18 cellular contexts compared by ENCODE assay signal in the genomic region with DNA sequence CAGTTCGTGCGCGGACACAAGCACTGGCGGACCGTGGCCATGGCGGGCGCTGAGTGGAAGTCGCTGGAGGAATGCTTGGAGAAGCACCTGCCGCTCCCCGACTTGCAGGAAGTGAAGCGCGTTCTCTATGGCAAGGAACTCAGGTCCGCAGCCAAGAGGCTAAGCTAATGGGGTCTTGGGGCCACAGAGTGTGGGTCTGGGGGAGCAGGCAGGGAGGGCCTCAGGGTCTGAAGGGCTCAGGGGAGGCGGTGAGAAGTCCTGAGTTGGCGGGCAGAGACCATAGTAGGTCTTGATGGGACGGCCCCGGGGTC. TPM values are rescaled to one million over a fixed set of nuclear protein-coding genes. Genes with fewer than 3 reads are reported as not detected.
DNase-seq lines count a peak whose midpoint lies in the region; ATAC-seq, FAIRE-seq and TF ChIP-seq lines count a peak whose summit lies in the region.
"Had no signal": no experiment of that assay in that cellular context is flagged by ENCODE, and none has a peak within 500 bp of the region (broad histone marks: within the 10 kb centered on the region; RNA-seq: fewer than 3 reads in every experiment).

No MANE protein-coding gene starts in this region.

- H3K4me1 ChIP-seq in GM23338 (ENCODE audit: insufficient read depth) (peaks cover 6% of the 10 kb centered on the region), H1 (replicated peaks in 1 of 4; ENCODE audit: control insufficient read depth in 3 of 4, insufficient read depth in 4 of 4, low read length in 3 of 4) (peaks cover 0 to 9% (median 2%) of the 10 kb centered on the region in 4 experiments; a peak in 4 of 7 replicates), HepG2 (ENCODE audit: insufficient read depth, low read length) (peaks cover 81% of the 10 kb centered on the region), neuronal stem cell (ENCODE audit: control insufficient read depth in 2 of 2, insufficient read depth in 1 of 2, low read depth in 1 of 2, low read length in 2 of 2) (peaks cover 7 to 9% of the 10 kb centered on the region in 2 donors)
- H3K4me1 ChIP-seq: HAP-1 had no signal

- H4K8ac ChIP-seq in H1 (ENCODE audit: extremely low read depth, insufficient read depth, low read length) (peak overlapping the region; percentile 75; the same call in 1 of the 2 replicates), neuronal stem cell (ENCODE audit: low read depth, low read length) (no peak overlapping the region)

- ATAC-seq in GM23338 (no peak), HepG2 (no peak), HG02610 (IDR thresholded peaks at IDR 0.05; ENCODE audit: unreplicated experiment) (no peak), GM18520 (IDR thresholded peaks at IDR 0.05; ENCODE audit: unreplicated experiment) (no peak)
- no peak for ATAC-seq in activated T-cell treated with anti-CD3 and anti-CD28 coated beads, Interleukin-2, amount 50 U/mL, for 4 hours

- no peak overlapping the region for H2BK20ac ChIP-seq in H1 (ENCODE audit: low read length)

- H3K79me1 ChIP-seq in H1 (ENCODE audit: low read depth, low read length) (no peaks in the 10 kb centered on the region), neuronal stem cell (ENCODE audit: low read depth, low read length) (peaks cover 2% of the 10 kb centered on the region)

- in situ Hi-C loops in HepG2 (cut with HindIII; ENCODE audit: extremely low pct_ligation_motif_present, low pct_unique_long_range_greater_than_20kb) = no loop called here

- H3K4me3 ChIP-seq in GM23338 = peak overlapping the region; percentile 67; the same call in 1 of the 2 replicates
- no peak overlapping the region for H3K4me3 ChIP-seq in H1 (ENCODE audit: extremely low read depth in 1 of 4, insufficient read depth in 2 of 4, low read depth in 3 of 4, low read length in 4 of 4)
- no peak overlapping the region for H3K4me3 ChIP-seq in HepG2 (replicated peaks in 1 of 3; ENCODE audit: insufficient read depth in 1 of 3, low read depth in 2 of 3, low read length in 3 of 3)
- no peak overlapping the region for H3K4me3 ChIP-seq in neuronal stem cell (ENCODE audit: low read length in 2 of 2)
- H3K4me3 ChIP-seq: BLaER1 treated with 17β-estradiol and CSF1 and Interleukin-3, amounts not matched to agents 10 nM and 100 nM; HAP-1 had no signal

- H3K4me2 ChIP-seq in GM23338 = peak overlapping the region; percentile 90; the same call in 1 of the 2 replicates
- no peak overlapping the region; a peak in 1 of 4 replicates for H3K4me2 ChIP-seq in H1 (ENCODE audit: insufficient read depth in 1 of 2, low read depth in 2 of 2, low read length in 2 of 2)
- H3K4me2 ChIP-seq in HepG2 (ENCODE audit: low read depth, low read length) = no peak overlapping the region
- H3K4me2 ChIP-seq in neuronal stem cell (ENCODE audit: insufficient read depth, low read length, poor library complexity, severe bottlenecking) = no peak overlapping the region
- H3K4me2 ChIP-seq: BLaER1 treated with 17β-estradiol and CSF1 and Interleukin-3, amounts not matched to agents 10 nM and 100 nM had no signal

- no peaks in the 10 kb centered on the region; the same call in 1 of the 2 replicates for H4K20me1 ChIP-seq in GM23338 (replicated peaks; ENCODE audit: insufficient read depth)
- no peaks in the 10 kb centered on the region for H4K20me1 ChIP-seq in H1 (replicated peaks in 1 of 2; ENCODE audit: control insufficient read depth in 1 of 2, insufficient read depth in 2 of 2, low read length in 2 of 2)
- H4K20me1 ChIP-seq in HepG2 (ENCODE audit: insufficient read depth, low read length) = no peaks in the 10 kb centered on the region
- H4K20me1 ChIP-seq: BLaER1 treated with 17β-estradiol and CSF1 and Interleukin-3, amounts not matched to agents 10 nM and 100 nM had no signal

- TF ChIP-seq POLR2A in H1 (IDR thresholded peaks at IDR 0.05; ENCODE audit: control extremely low read depth in 1 of 2, low read depth in 2 of 2, low read length in 2 of 2) (no peak), HepG2 (IDR thresholded peaks at IDR 0.05; ENCODE audit: insufficient read depth in 1 of 2, low read depth in 2 of 2, low read length in 2 of 2) (no peak)

- CTCF ChIA-PET in H1 (lab: Charles Lee; ENCODE audit: partially characterized antibody) = interaction anchor here (1.1 to 15.1 kb wide), 4 partner anchors 9 to 75 kb away, joined by 3 to 201 read pairs (median 6); no protein-coding TSS in a partner anchor
- CTCF ChIA-PET in HepG2 (lab: Yijun Ruan, JAX; ENCODE audit: low intra/inter-chr PET ratio, low total read pairs) = no interaction called here

- peaks cover 6% of the 10 kb centered on the region; the same call in 1 of the 2 replicates for H3K23me2 ChIP-seq in H1 (ENCODE audit: low read depth, low read length)

- no peak overlapping the region for H3K27ac ChIP-seq in GM23338 (ENCODE audit: low read depth)
- no peak overlapping the region for H3K27ac ChIP-seq in H1 (ENCODE audit: low read depth, low read length)
- H3K27ac ChIP-seq in HepG2 (ENCODE audit: extremely low read length, insufficient read depth, low read length) = peak overlapping the region; percentile 27
- no peak overlapping the region for H3K27ac ChIP-seq in neuronal stem cell (replicated peaks; ENCODE audit: low read length)
- H3K27ac ChIP-seq: BLaER1 treated with 17β-estradiol and CSF1 and Interleukin-3, amounts not matched to agents 10 nM and 100 nM; GM23248 had no signal

- POLR2A ChIA-PET in H1 (lab: Charles Lee; ENCODE audit: partially characterized antibody) = interaction anchor here (1.3 kb wide), 1 partner anchor 71 kb away, joined by 3 read pairs; no protein-coding TSS in a partner anchor
- POLR2A ChIA-PET in HepG2 (lab: Yijun Ruan, JAX) = interaction anchor here (1.2 to 3.3 kb wide), 2 partner anchors 11 to 19 kb away, joined by 3 to 20 read pairs; no protein-coding TSS in a partner anchor

- H3K4ac ChIP-seq in H1 (replicated peaks; ENCODE audit: insufficient read length, low read depth, low read length) (no peak overlapping the region), neuronal stem cell (ENCODE audit: low read length) (no peak overlapping the region)

- FAIRE-seq in H1 (lab: Jason Lieb, UNC) = no peak
- FAIRE-seq in HepG2 (lab: Jason Lieb, UNC) = no peak
- FAIRE-seq: HTR-8/SVneo had no signal

- H2BK120ac ChIP-seq in H1 (replicated peaks; ENCODE audit: low read depth, low read length) (no peak overlapping the region), neuronal stem cell (ENCODE audit: low read depth, low read length) (no peak overlapping the region)

- H3K36me3 ChIP-seq in GM23338 (ENCODE audit: insufficient read depth) = no peaks in the 10 kb centered on the region; the same call in 1 of the 2 replicates
- peaks cover 0 to 5% (median 0%) of the 10 kb centered on the region in 4 experiments; a peak in 2 of 8 replicates for H3K36me3 ChIP-seq in H1 (ENCODE audit: control insufficient read depth in 2 of 4, insufficient read depth in 4 of 4, low read length in 3 of 4)
- no peaks in the 10 kb centered on the region for H3K36me3 ChIP-seq in HepG2 (replicated peaks in 1 of 2; ENCODE audit: control insufficient read depth in 1 of 2, insufficient read depth in 2 of 2, low read length in 2 of 2)
- H3K36me3 ChIP-seq in neuronal stem cell (replicated peaks in 1 of 2; ENCODE audit: control insufficient read depth in 2 of 2, insufficient read depth in 2 of 2, low read length in 2 of 2) = no peaks in the 10 kb centered on the region
- H3K36me3 ChIP-seq: BLaER1 treated with 17β-estradiol and CSF1 and Interleukin-3, amounts not matched to agents 10 nM and 100 nM; HAP-1 had no signal

- H3K4me3 Mint-ChIP-seq in GM23338 = peak overlapping the region; percentile 49; the same call in 1 of the 3 replicates
- H3K4me3 Mint-ChIP-seq in activated T-cell treated with anti-CD3 and anti-CD28 coated beads, Interleukin-2, amount 50 U/mL, for 4 hours = no peak overlapping the region
- H3K4me3 Mint-ChIP-seq: CD4-positive, CD25-positive, alpha-beta regulatory T cell had no signal

- H2AFZ ChIP-seq in GM23338 = no peak overlapping the region
- no peak overlapping the region for H2AFZ ChIP-seq in H1 (ENCODE audit: low read length)
- H2AFZ ChIP-seq in HepG2 (ENCODE audit: low read length) = no peak overlapping the region
- no peak overlapping the region for H2AFZ ChIP-seq in neuronal stem cell (ENCODE audit: low read length)

- no peak for DNase-seq in GM23338 (ENCODE audit: low spot score)
- DNase-seq in H1 (ENCODE audit: low read depth in 1 of 2, low spot score in 2 of 2) = no peak
- no peak for DNase-seq in HepG2 (ENCODE audit: low spot score)
- DNase-seq in neuronal stem cell (ENCODE audit: low spot score) = no peak
- DNase-seq in activated T-cell treated with anti-CD3 and anti-CD28 coated beads, Interleukin-2, amount 50 U/mL, for 4 hours = no peak
- DNase-seq in stimulated activated CD4-positive, alpha-beta T cell treated with anti-CD3 and anti-CD28 coated beads, Interleukin-4, amount 100 ng/mL, for 24 hours = no peak
- DNase-seq: ACHN; Calu3; CD4-positive, CD25-positive, alpha-beta regulatory T cell; DMS 273 treated with DMSO at 0.1 percent for 48 hours; GM23248 had no signal

- H3K23ac ChIP-seq in H1 (ENCODE audit: insufficient read length) (no peak overlapping the region), neuronal stem cell (ENCODE audit: low read depth, low read length, poor library complexity) (peak overlapping the region; percentile 75)

- H3K9me2 ChIP-seq in GM23338 (ENCODE audit: insufficient read depth) = no peaks in the 10 kb centered on the region

- peaks cover 1% of the 10 kb centered on the region; the same call in 1 of the 3 replicates for H3K4me1 Mint-ChIP-seq in GM23338
- peaks cover 3% of the 10 kb centered on the region for H3K4me1 Mint-ChIP-seq in activated T-cell treated with anti-CD3 and anti-CD28 coated beads, Interleukin-2, amount 50 U/mL, for 4 hours (ENCODE audit: low read depth)
- H3K4me1 Mint-ChIP-seq: CD4-positive, CD25-positive, alpha-beta regulatory T cell had no signal

- peaks cover 3 to 10% of the 10 kb centered on the region in 2 experiments; a peak in 3 of 4 replicates for H3K9me3 ChIP-seq in H1 (ENCODE audit: insufficient read depth in 2 of 2, low read depth in 1 of 2, low read length in 1 of 2)
- H3K9me3 ChIP-seq in HepG2 (ENCODE audit: low read length) = no peaks in the 10 kb centered on the region
- H3K9me3 ChIP-seq in neuronal stem cell (replicated peaks in 1 of 2; ENCODE audit: control insufficient read depth in 2 of 2, insufficient read depth in 1 of 2, low read depth in 1 of 2, low read length in 2 of 2) = peaks cover 7 to 9% of the 10 kb centered on the region in 2 donors
- H3K9me3 ChIP-seq: HAP-1 had no signal

- H3K27me3 ChIP-seq in GM23338 (ENCODE audit: insufficient read depth) = peaks cover 53% of the 10 kb centered on the region
- peaks cover 20 to 36% (median 30%) of the 10 kb centered on the region in 4 experiments for H3K27me3 ChIP-seq in H1 (replicated peaks in 1 of 4; ENCODE audit: control insufficient read depth in 3 of 4, extremely low read depth in 1 of 4, insufficient read depth in 3 of 4, low read length in 3 of 4)
- no peaks in the 10 kb centered on the region for H3K27me3 ChIP-seq in HepG2 (ENCODE audit: control insufficient read depth in 1 of 2, insufficient read depth in 2 of 2, low read length in 2 of 2)
- H3K27me3 ChIP-seq in neuronal stem cell (ENCODE audit: control insufficient read depth in 3 of 3, insufficient read depth in 3 of 3, low read depth in 1 of 3, low read length in 3 of 3) = peaks cover 17 to 75% (median 55%) of the 10 kb centered on the region in 3 experiments
- H3K27me3 ChIP-seq: BLaER1 treated with 17β-estradiol and CSF1 and Interleukin-3, amounts not matched to agents 10 nM and 100 nM had no signal

- WGBS in H1 (ENCODE audit: extremely low coverage in 1 of 2, insufficient coverage in 1 of 2, insufficient read length in 1 of 2, insufficient replicate concordance in 2 of 2, low coverage in 1 of 2, low lambda C conversion rate in 2 of 2, missing lambda C conversion rate in 1 of 2), 2 experiments = 94% methylated on average over 16 of the region's 17 CpGs; no CpG with 5 or more reads in 1 of the 2 experiments
- 92% methylated on average over 15 of the region's 17 CpGs for WGBS in HepG2 (ENCODE audit: low lambda C conversion rate)
- no CpG with 5 or more reads among the region's 17 CpGs for WGBS in neuronal stem cell (ENCODE audit: extremely low coverage in 2 of 2, insufficient read length in 2 of 2, insufficient replicate concordance in 1 of 2), 2 donors

- H3K36me3 Mint-ChIP-seq in GM23338 (ENCODE audit: low read depth) = peaks cover 6% of the 10 kb centered on the region; the same call in 2 of the 3 replicates
- no peaks in the 10 kb centered on the region for H3K36me3 Mint-ChIP-seq in activated T-cell treated with anti-CD3 and anti-CD28 coated beads, Interleukin-2, amount 50 U/mL, for 4 hours (ENCODE audit: insufficient read depth)
- H3K36me3 Mint-ChIP-seq: CD4-positive, CD25-positive, alpha-beta regulatory T cell had no signal

- H4K91ac ChIP-seq in H1 (replicated peaks; ENCODE audit: insufficient read length, low read length) (no peak overlapping the region), neuronal stem cell (ENCODE audit: low read depth, low read length, poor library complexity) (no peak overlapping the region)

- BruUV-seq in HepG2 (replicated peaks; lab: Mats Ljungman, UMichigan) = no TSS peak

- TF ChIP-seq EP300 in H1 (IDR thresholded peaks at IDR 0.05; ENCODE audit: borderline replicate concordance in 1 of 2, low read depth in 2 of 2, low read length in 2 of 2) (no peak), HepG2 (IDR thresholded peaks at IDR 0.05; ENCODE audit: low read depth in 2 of 2, low read length in 2 of 2) (no peak), HepG2 (CRISPR knock-in tag; IDR thresholded peaks at IDR 0.05; ENCODE audit: borderline replicate concordance) (no peak)

- H3K18ac ChIP-seq in H1 (ENCODE audit: extremely low read depth, low read length) (no peak overlapping the region), neuronal stem cell (ENCODE audit: low read length) (peak overlapping the region; percentile 94)

- TF ChIP-seq CTCF in GM23338 (conservative IDR thresholded peaks at IDR 0.05; ENCODE audit: low read depth in 2 of 2) (no peak), H1 (IDR thresholded peaks at IDR 0.05; ENCODE audit: control extremely low read depth in 1 of 3, insufficient read depth in 1 of 3, low read depth in 1 of 3, low read length in 3 of 3) (no peak), HepG2 (CRISPR knock-in tag; IDR thresholded peaks at IDR 0.05) (no peak)

- H3K9ac ChIP-seq in H1 (replicated peaks in 1 of 4; ENCODE audit: extremely low read depth in 1 of 4, low read depth in 3 of 4, low read length in 3 of 4) (no peak overlapping the region), HepG2 (ENCODE audit: insufficient read depth, low read depth, low read length) (no peak overlapping the region), neuronal stem cell (ENCODE audit: low read depth, low read length, poor library complexity) (no peak overlapping the region)
- H3K9ac ChIP-seq: BLaER1 treated with 17β-estradiol and CSF1 and Interleukin-3, amounts not matched to agents 10 nM and 100 nM; GM23248 had no signal

- intact Hi-C loops in HepG2 (cut with micrococcal nuclease; ENCODE audit: unreplicated experiment) = no loop called here

- H2BK5ac ChIP-seq in H1 (ENCODE audit: low read depth, low read length) (no peak overlapping the region), neuronal stem cell (ENCODE audit: low read length) (no peak overlapping the region)

- H2AK5ac ChIP-seq in H1 (ENCODE audit: low read depth, low read length) (0 out of 2 replicates have a peak overlapping the region, but pooled peaks have one; percentile 46), neuronal stem cell (ENCODE audit: low read depth, low read length) (peak overlapping the region; percentile 94)

- H4K5ac ChIP-seq in H1 (ENCODE audit: insufficient read length, low read depth, low read length) = no peak overlapping the region

- H2BK15ac ChIP-seq in H1 (ENCODE audit: low read length) (0 out of 2 replicates have a peak overlapping the region, but pooled peaks have one; percentile 66), neuronal stem cell (ENCODE audit: low read length) (no peak overlapping the region)

- no peaks in the 10 kb centered on the region; the same call in 1 of the 2 replicates for H3F3A ChIP-seq in GM23338 (replicated peaks; ENCODE audit: low read depth)

- peaks cover 12% of the 10 kb centered on the region; the same call in 2 of the 3 replicates for H3K9me3 Mint-ChIP-seq in GM23338
- no peaks in the 10 kb centered on the region for H3K9me3 Mint-ChIP-seq in activated T-cell treated with anti-CD3 and anti-CD28 coated beads, Interleukin-2, amount 50 U/mL, for 4 hours

- H3K56ac ChIP-seq in H1 (replicated peaks; ENCODE audit: insufficient read length, low read depth, low read length) = no peak overlapping the region

- H3K27me3 Mint-ChIP-seq in GM23338 (ENCODE audit: insufficient read depth, low read depth, poor library complexity) = peaks cover 37% of the 10 kb centered on the region
- peaks cover 39% of the 10 kb centered on the region for H3K27me3 Mint-ChIP-seq in activated T-cell treated with anti-CD3 and anti-CD28 coated beads, Interleukin-2, amount 50 U/mL, for 4 hours (ENCODE audit: low read depth)

- H3K14ac ChIP-seq in H1 (ENCODE audit: insufficient read length) (no peak overlapping the region), neuronal stem cell (ENCODE audit: low read length) (peak overlapping the region; percentile 94)

- H3K79me2 ChIP-seq in GM23338 (replicated peaks; ENCODE audit: insufficient read depth) (no peaks in the 10 kb centered on the region), H1 (ENCODE audit: control insufficient read depth in 1 of 2, insufficient read depth in 2 of 2, low read length in 2 of 2) (no peaks in the 10 kb centered on the region), HepG2 (ENCODE audit: insufficient read depth, low read length) (no peaks in the 10 kb centered on the region)

- TF ChIP-seq RAD21 in H1 (IDR thresholded peaks at IDR 0.05 in 1 of 2, conservative IDR thresholded peaks at IDR 0.05 in 1 of 2; ENCODE audit: low read depth in 2 of 2, low read length in 2 of 2) (no peak), HepG2 (CRISPR knock-in tag; IDR thresholded peaks at IDR 0.05) (no peak)

- no peak overlapping the region for H3K27ac Mint-ChIP-seq in GM23338
- H3K27ac Mint-ChIP-seq: CD4-positive, CD25-positive, alpha-beta regulatory T cell had no signal

- H2BK12ac ChIP-seq in H1 (ENCODE audit: low read depth, low read length) (0 out of 2 replicates have a peak overlapping the region, but pooled peaks have one; percentile 77), neuronal stem cell (ENCODE audit: low read length) (no peak overlapping the region)

RNA-seq across cellular contexts. Expression of a gene that starts 0.2 kb away (rescaled TPM):
- total RNA-seq in GM23338 (2014; rRNA removed; shearing (Covaris generic)) = 0.16 TPM in 1 of 2 replicates, not detected in the other
- polyA plus RNA-seq in GM23338 (2016; fragmentation: Nextera tagmentation; extraction: Ambion mirVana) (0.13 and 0.14 TPM in 2 replicates), H1 (2011; rRNA removed) (0.05 and 0.09 TPM in 2 replicates), HepG2 (2011; rRNA removed) (0.38 and 0.59 TPM in 2 replicates)
- total RNA-seq in H1 (2021; fragmentation: NEBNext Ultra II Directional; extraction: Animal tissue kit (Norgen Biotek cat#: 25700)) = not detected in 2 replicates
- polyA plus RNA-seq in H1 (2011; cell fraction: cytosol; rRNA removed) = 0.26 TPM
- 0.36 TPM for polyA plus RNA-seq in H1 (2011; cell fraction: nucleus; rRNA removed)
- 0.06 to 0.17 TPM (median 0.12 TPM) in 4 replicates for polyA plus RNA-seq in H1 (2012, experiment 1 of 2)
- polyA plus RNA-seq in H1 (2012, experiment 2 of 2) = not detected
- 0.04 TPM for polyA plus RNA-seq in H1 (2013, experiment 1 of 2)
- polyA plus RNA-seq in H1 (2013, experiment 2 of 2) = 0.06 TPM
- 0.16 TPM in 1 of 2 replicates, not detected in the other for polyA minus RNA-seq in H1 (2011; rRNA and poly(A)+ RNA removed)
- polyA minus RNA-seq in H1 (2011; cell fraction: cytosol; rRNA and poly(A)+ RNA removed) = not detected
- 0.50 TPM for polyA minus RNA-seq in H1 (2011; cell fraction: nucleus; rRNA and poly(A)+ RNA removed)
- total RNA-seq in HepG2 (2016; rRNA removed; fragmentation: Illumina TruSeq; extraction: Trizol) = 0.60 and 1.2 TPM in 2 replicates
- total RNA-seq in HepG2 (2016; cell fraction: cytosol; rRNA removed; fragmentation: Illumina TruSeq; extraction: Trizol; ENCODE audit: low read depth) = 0.53 and 0.61 TPM in 2 replicates
- total RNA-seq in HepG2 (2016; cell fraction: insoluble cytoplasmic fraction; rRNA removed; fragmentation: Illumina TruSeq; extraction: Trizol) = 0.43 and 0.89 TPM in 2 replicates
- 0.90 and 0.96 TPM in 2 replicates for total RNA-seq in HepG2 (2016; cell fraction: membrane; rRNA removed; fragmentation: Illumina TruSeq; extraction: Trizol)
- total RNA-seq in HepG2 (2016; cell fraction: nucleus; rRNA removed; fragmentation: Illumina TruSeq; extraction: Trizol) = 1.0 and 1.1 TPM in 2 replicates
- 0.24 and 0.28 TPM in 2 replicates for polyA plus RNA-seq in HepG2 (2011; cell fraction: cytosol; rRNA removed)
- 0.84 and 1.1 TPM in 2 replicates for polyA plus RNA-seq in HepG2 (2011; cell fraction: nucleus; rRNA removed)
- 0.49 and 1.2 TPM in 2 replicates for polyA plus RNA-seq in HepG2 (2012)
- polyA plus RNA-seq in HepG2 (2016; cell fraction: cytosol; fragmentation: Illumina TruSeq; extraction: Trizol; ENCODE audit: low read depth) = 0.42 and 0.53 TPM in 2 replicates
- polyA plus RNA-seq in HepG2 (2016; cell fraction: insoluble cytoplasmic fraction; fragmentation: Illumina TruSeq; extraction: Trizol; ENCODE audit: low read depth) = 0.80 and 0.84 TPM in 2 replicates
- polyA plus RNA-seq in HepG2 (2016; cell fraction: membrane; fragmentation: Illumina TruSeq; extraction: Trizol; ENCODE audit: low read depth) = 0.63 and 0.65 TPM in 2 replicates
- 1.5 and 1.6 TPM in 2 replicates for polyA plus RNA-seq in HepG2 (2016; cell fraction: nucleus; fragmentation: Illumina TruSeq; extraction: Trizol; ENCODE audit: insufficient read depth, low read depth)
- 0.05 and 0.22 TPM in 2 replicates for polyA minus RNA-seq in HepG2 (2011; rRNA and poly(A)+ RNA removed; ENCODE audit: low replicate concordance)
- polyA minus RNA-seq in HepG2 (2011; cell fraction: cytosol; rRNA and poly(A)+ RNA removed) = not detected in 2 replicates
- polyA minus RNA-seq in HepG2 (2011; cell fraction: nucleus; rRNA and poly(A)+ RNA removed) = 0.77 and 0.99 TPM in 2 replicates
- 0.21 TPM for polyA plus RNA-seq in neuronal stem cell (2013, experiment 1 of 2)
- 0.12 TPM for polyA plus RNA-seq in neuronal stem cell (2013, experiment 2 of 2)
- total RNA-seq in activated T-cell treated with anti-CD3 and anti-CD28 coated beads, Interleukin-2, amount 50 U/mL, for 4 hours = under 1 TPM; 0.16 to 0.23 (median 0.16) TPM
- total RNA-seq: A172, Daoy, GM23248 had no signal
- polyA plus RNA-seq: CD4-positive, CD25-positive, alpha-beta regulatory T cell; GM23248 had no signal

RNA-seq across cellular contexts. Expression of a gene that starts 59.6 kb away (rescaled TPM):
- 91.1 and 106 TPM in 2 replicates for total RNA-seq in GM23338 (2014; rRNA removed; shearing (Covaris generic))
- polyA plus RNA-seq in GM23338 (2016; fragmentation: Nextera tagmentation; extraction: Ambion mirVana) (39.0 and 47.9 TPM in 2 replicates), H1 (2011; rRNA removed) (128 and 135 TPM in 2 replicates), HepG2 (2011; rRNA removed) (245 and 282 TPM in 2 replicates)
- 74.3 and 85.2 TPM in 2 replicates for total RNA-seq in H1 (2021; fragmentation: NEBNext Ultra II Directional; extraction: Animal tissue kit (Norgen Biotek cat#: 25700))
- 100 TPM for polyA plus RNA-seq in H1 (2011; cell fraction: cytosol; rRNA removed)
- polyA plus RNA-seq in H1 (2011; cell fraction: nucleus; rRNA removed) = 98.6 TPM
- polyA plus RNA-seq in H1 (2012, experiment 1 of 2) = 70.9 to 98.5 TPM (median 87.2 TPM) in 4 replicates
- 95.0 TPM for polyA plus RNA-seq in H1 (2012, experiment 2 of 2)
- 47.8 TPM for polyA plus RNA-seq in H1 (2013, experiment 1 of 2)
- 47.2 TPM for polyA plus RNA-seq in H1 (2013, experiment 2 of 2)
- polyA minus RNA-seq in H1 (2011; rRNA and poly(A)+ RNA removed) = 129 and 150 TPM in 2 replicates
- polyA minus RNA-seq in H1 (2011; cell fraction: cytosol; rRNA and poly(A)+ RNA removed) = 79.6 TPM
- 67.6 TPM for polyA minus RNA-seq in H1 (2011; cell fraction: nucleus; rRNA and poly(A)+ RNA removed)
- 125 and 128 TPM in 2 replicates for total RNA-seq in HepG2 (2016; rRNA removed; fragmentation: Illumina TruSeq; extraction: Trizol)
- total RNA-seq in HepG2 (2016; cell fraction: cytosol; rRNA removed; fragmentation: Illumina TruSeq; extraction: Trizol; ENCODE audit: low read depth) = 57.0 and 62.1 TPM in 2 replicates
- total RNA-seq in HepG2 (2016; cell fraction: insoluble cytoplasmic fraction; rRNA removed; fragmentation: Illumina TruSeq; extraction: Trizol) = 114 and 129 TPM in 2 replicates
- total RNA-seq in HepG2 (2016; cell fraction: membrane; rRNA removed; fragmentation: Illumina TruSeq; extraction: Trizol) = 156 and 159 TPM in 2 replicates
- 69.6 and 73.3 TPM in 2 replicates for total RNA-seq in HepG2 (2016; cell fraction: nucleus; rRNA removed; fragmentation: Illumina TruSeq; extraction: Trizol)
- polyA plus RNA-seq in HepG2 (2011; cell fraction: cytosol; rRNA removed) = 177 and 210 TPM in 2 replicates
- polyA plus RNA-seq in HepG2 (2011; cell fraction: nucleus; rRNA removed) = 217 and 220 TPM in 2 replicates
- 123 and 145 TPM in 2 replicates for polyA plus RNA-seq in HepG2 (2012)
- polyA plus RNA-seq in HepG2 (2016; cell fraction: cytosol; fragmentation: Illumina TruSeq; extraction: Trizol; ENCODE audit: low read depth) = 33.4 and 34.1 TPM in 2 replicates
- 101 and 109 TPM in 2 replicates for polyA plus RNA-seq in HepG2 (2016; cell fraction: insoluble cytoplasmic fraction; fragmentation: Illumina TruSeq; extraction: Trizol; ENCODE audit: low read depth)
- polyA plus RNA-seq in HepG2 (2016; cell fraction: membrane; fragmentation: Illumina TruSeq; extraction: Trizol; ENCODE audit: low read depth) = 91.3 and 96.0 TPM in 2 replicates
- polyA plus RNA-seq in HepG2 (2016; cell fraction: nucleus; fragmentation: Illumina TruSeq; extraction: Trizol; ENCODE audit: insufficient read depth, low read depth) = 119 and 131 TPM in 2 replicates
- 194 and 636 TPM in 2 replicates for polyA minus RNA-seq in HepG2 (2011; rRNA and poly(A)+ RNA removed; ENCODE audit: low replicate concordance)
- polyA minus RNA-seq in HepG2 (2011; cell fraction: cytosol; rRNA and poly(A)+ RNA removed) = 178 and 203 TPM in 2 replicates
- polyA minus RNA-seq in HepG2 (2011; cell fraction: nucleus; rRNA and poly(A)+ RNA removed) = 53.7 and 80.4 TPM in 2 replicates
- 35.1 TPM for polyA plus RNA-seq in neuronal stem cell (2013, experiment 1 of 2)
- polyA plus RNA-seq in neuronal stem cell (2013, experiment 2 of 2) = 35.4 TPM
- 100 to 1,000 TPM in 1 of 3 donors, 10 to 100 TPM in 2; 85.9 to 105 (median 92.2) TPM for total RNA-seq in activated T-cell treated with anti-CD3 and anti-CD28 coated beads, Interleukin-2, amount 50 U/mL, for 4 hours
